In the genomic region with DNA sequence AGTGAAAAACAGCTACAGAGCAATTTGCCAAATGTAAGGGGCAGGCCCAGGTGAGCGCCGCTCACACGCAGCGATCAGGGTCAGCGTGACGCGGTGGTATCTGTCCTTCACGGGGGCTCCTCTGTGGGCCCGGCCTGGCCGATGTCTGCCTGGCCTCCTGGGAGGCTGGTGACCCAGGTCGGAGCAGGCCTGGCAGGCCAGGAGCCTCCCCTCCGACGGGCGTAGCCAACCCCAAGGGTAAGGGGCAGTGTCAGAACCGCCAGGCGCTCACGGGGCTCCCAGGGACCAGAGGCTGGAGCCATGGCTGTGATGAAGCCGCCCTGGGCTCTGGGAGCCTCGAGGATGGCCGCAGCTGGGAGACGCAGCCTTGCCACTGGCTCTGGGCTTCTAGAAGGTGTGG, we compare ENCODE assay signal across 26 cellular contexts.
DNase-seq lines count a peak whose midpoint lies in the region; ATAC-seq, FAIRE-seq and TF ChIP-seq lines count a peak whose summit lies in the region.
"Had no signal": no experiment of that assay in that cellular context is flagged by ENCODE, and none has a peak within 500 bp of the region (broad histone marks: within the 10 kb centered on the region; RNA-seq: fewer than 3 reads in every experiment).

No MANE protein-coding gene starts in this region.

- H3K9me3 Mint-ChIP-seq in mesothelial cell of epicardium, result no peaks in the 10 kb centered on the region
- H3K9me3 Mint-ChIP-seq: naive B cell; stimulated activated effector memory CD8-positive, alpha-beta T cell treated with anti-CD3 and anti-CD28 coated beads, Interleukin-12 subunit alpha, Interleukin-12 subunit beta, amount 100 ng/mL, for 72 hours had no signal

- FAIRE-seq in GM12892 (lab: Jason Lieb, UNC), result no peak
- FAIRE-seq: keratinocyte had no signal

- no peak for TF ChIP-seq POLR2A in gastrocnemius medialis (IDR thresholded peaks at IDR 0.05)
- TF ChIP-seq POLR2A in GM12892 (IDR thresholded peaks at IDR 0.05; ENCODE audit: low read depth, low read length), result no peak

- peak overlapping the region; percentile 87 for H3K27ac Mint-ChIP-seq in mesothelial cell of epicardium
- H3K27ac Mint-ChIP-seq: activated CD8-positive, alpha-beta T cell treated with anti-CD3 and anti-CD28 coated beads, Interleukin-2, amount 10 ng/mL, durations not matched to agents 7 days and 5 days; stimulated activated effector memory CD8-positive, alpha-beta T cell treated with anti-CD3 and anti-CD28 coated beads, Interleukin-12 subunit alpha, Interleukin-12 subunit beta, amount 100 ng/mL, for 72 hours had no signal

- H3K4me1 ChIP-seq in A673 (ENCODE audit: insufficient read depth, low read length, poor library complexity, severe bottlenecking) (peaks cover 51% of the 10 kb centered on the region), gastrocnemius medialis (peaks cover 9 to 27% of the 10 kb centered on the region in 2 donors), upper lobe of right lung (peaks cover 29% of the 10 kb centered on the region)
- H3K4me1 ChIP-seq: foreskin keratinocyte had no signal

- no peak overlapping the region for H3K4me3 Mint-ChIP-seq in mesothelial cell of epicardium
- H3K4me3 Mint-ChIP-seq: activated CD8-positive, alpha-beta T cell treated with anti-CD3 and anti-CD28 coated beads, Interleukin-2, amount 10 ng/mL, durations not matched to agents 7 days and 5 days; naive B cell; stimulated activated effector memory CD8-positive, alpha-beta T cell treated with anti-CD3 and anti-CD28 coated beads, Interleukin-12 subunit alpha, Interleukin-12 subunit beta, amount 100 ng/mL, for 72 hours had no signal

- intact Hi-C loops in A673 (cut with micrococcal nuclease; ENCODE audit: unreplicated experiment), result loop anchor here (10.0 kb wide), 1 partner anchor 124 kb away; a partner anchor contains a TSS
- intact Hi-C loops in gastrocnemius medialis (cut with DNase I; ENCODE audit: low total_unique reads), result loop anchor here (5.0 kb wide), 1 partner anchor 63 kb away; no protein-coding TSS in a partner anchor
- intact Hi-C loops in upper lobe of right lung (cut with DNase I), result loop anchor here (10.0 kb wide), 1 partner anchor 124 kb away; a partner anchor contains a TSS

- peaks cover 1% of the 10 kb centered on the region for H3K27me3 Mint-ChIP-seq in mesothelial cell of epicardium (ENCODE audit: low read depth)

- TF ChIP-seq CTCF in A673 (conservative IDR thresholded peaks at IDR 0.05; ENCODE audit: low read depth, low read length) (no peak), RWPE1 (conservative IDR thresholded peaks at IDR 0.05; ENCODE audit: low read depth) (no peak), mesothelial cell of epicardium (IDR thresholded peaks at IDR 0.05; ENCODE audit: unreplicated experiment) (no peak), gastrocnemius medialis (IDR thresholded peaks at IDR 0.05 in 4 of 5, conservative IDR thresholded peaks at IDR 0.05 in 1 of 5) (no peak), upper lobe of right lung (IDR thresholded peaks at IDR 0.05) (no peak)

- H3K36me3 Mint-ChIP-seq in mesothelial cell of epicardium, result no peaks in the 10 kb centered on the region
- H3K36me3 Mint-ChIP-seq: naive B cell had no signal

- no peaks in the 10 kb centered on the region for H3K9me3 ChIP-seq in A673 (ENCODE audit: low read depth, low read length, poor library complexity, severe bottlenecking)
- H3K9me3 ChIP-seq in gastrocnemius medialis, result no peaks in the 10 kb centered on the region
- no peaks in the 10 kb centered on the region for H3K9me3 ChIP-seq in upper lobe of right lung
- H3K9me3 ChIP-seq: thyroid gland had no signal

- in situ Hi-C loops in gastrocnemius medialis (cut with MboI; ENCODE audit: low sequenced_read_pairs in 4 of 4), result loop anchor here in 2 of 4 donors (25.0 kb wide), 1 partner anchor 107 kb away; no protein-coding TSS in a partner anchor

- H3K27me3 ChIP-seq in A673 (replicated peaks; ENCODE audit: insufficient read depth, low read depth, low read length, poor library complexity) (no peaks in the 10 kb centered on the region), gastrocnemius medialis (peaks cover 3 to 25% (median 15%) of the 10 kb centered on the region in 3 donors), upper lobe of right lung (no peaks in the 10 kb centered on the region)
- H3K27me3 ChIP-seq: thyroid gland had no signal

- H3K4me1 Mint-ChIP-seq in mesothelial cell of epicardium, result peaks cover 50% of the 10 kb centered on the region
- H3K4me1 Mint-ChIP-seq: stimulated activated effector memory CD8-positive, alpha-beta T cell treated with anti-CD3 and anti-CD28 coated beads, Interleukin-12 subunit alpha, Interleukin-12 subunit beta, amount 100 ng/mL, for 72 hours had no signal

- no peaks in the 10 kb centered on the region for H3K36me3 ChIP-seq in A673 (ENCODE audit: insufficient read depth, low read length, poor library complexity, severe bottlenecking)
- H3K36me3 ChIP-seq in gastrocnemius medialis, result no peaks in the 10 kb centered on the region
- H3K36me3 ChIP-seq in upper lobe of right lung, result no peaks in the 10 kb centered on the region
- H3K36me3 ChIP-seq: thyroid gland had no signal

- no TSS peak for BruUV-seq in A673 (replicated peaks; lab: Mats Ljungman, UMichigan)

- no peak for DNase-seq in A673 (ENCODE audit: low spot score)
- DNase-seq in RWPE1 (ENCODE audit: low spot score), result no peak
- DNase-seq in mesothelial cell of epicardium (ENCODE audit: low spot score in 2 of 2, unreplicated experiment in 2 of 2), result no peak
- no peak for DNase-seq in gastrocnemius medialis
- DNase-seq in stimulated activated naive CD4-positive, alpha-beta T cell (lab: John Stamatoyannopoulos, UW), result no peak
- DNase-seq in NCI-H1105 treated with DMSO at 0.1 percent for 48 hours (lab: John Stamatoyannopoulos, UW), result no peak
- DNase-seq in upper lobe of right lung, result no peak
- DNase-seq in GM12892 (ENCODE audit: insufficient read length), result no peak
- DNase-seq: activated CD4-positive, CD25-positive, alpha-beta regulatory T cell; amniotic stem cell; caudate nucleus; foreskin keratinocyte; GM23248; naive B cell; NCI-H1048; NCI-H1930; NCI-H345; NCI-H82; posterior cingulate gyrus; SHP77; stimulated activated CD4-positive, alpha-beta T cell treated with anti-CD3 and anti-CD28 coated beads, Interleukin-2, amount 100 ng/mL, for 24 hours; SW 1271; thyroid gland had no signal

- H3K4me3 ChIP-seq in A673 (ENCODE audit: low read depth, low read length, poor library complexity, severe bottlenecking) (no peak overlapping the region), gastrocnemius medialis (no peak overlapping the region), upper lobe of right lung (no peak overlapping the region)
- H3K4me3 ChIP-seq: GM23248, thyroid gland had no signal

- CTCF ChIA-PET in A673 (lab: Charles Lee), result no interaction called here
- CTCF ChIA-PET in RWPE1 (lab: Yijun Ruan, JAX), result no interaction called here

- ATAC-seq in gastrocnemius medialis (no peak), upper lobe of right lung (no peak)
- ATAC-seq: activated CD8-positive, alpha-beta T cell treated with anti-CD3 and anti-CD28 coated beads, Interleukin-2, amount 10 ng/mL, durations not matched to agents 7 days and 5 days; foreskin keratinocyte; stimulated activated effector memory CD8-positive, alpha-beta T cell treated with anti-CD3 and anti-CD28 coated beads, Interleukin-12 subunit alpha, Interleukin-12 subunit beta, amount 100 ng/mL, for 72 hours had no signal

- POLR2A ChIA-PET in A673 (lab: Charles Lee; ENCODE audit: low non-redundant PET) (no interaction called here), RWPE1 (lab: Yijun Ruan, JAX; ENCODE audit: low non-redundant PET) (no interaction called here)

- H3K27ac ChIP-seq in A673 (ENCODE audit: low read depth, low read length, poor library complexity, severe bottlenecking), result peak overlapping the region; percentile 54
- H3K27ac ChIP-seq in RWPE1, result peak overlapping the region; percentile 13
- peak overlapping the region; percentile 20 to 47 (median 36) for H3K27ac ChIP-seq in gastrocnemius medialis
- H3K27ac ChIP-seq in upper lobe of right lung, result no peak overlapping the region
- H3K27ac ChIP-seq: foreskin keratinocyte, GM23248 had no signal
